Comparison of ENCODE assay signal across 24 cellular contexts in genomic region chr16:74100405-74101316, GRCh38.
DNase-seq lines count a peak whose midpoint lies in the region; ATAC-seq and TF ChIP-seq lines count a peak whose summit lies in the region.
"Had no signal": no experiment of that assay in that cellular context is flagged by ENCODE, and none has a peak within 500 bp of the region (broad histone marks: within the 10 kb centered on the region; RNA-seq: fewer than 3 reads in every experiment).

No MANE protein-coding gene starts in this region.

- ATAC-seq in GM19395 (IDR thresholded peaks at IDR 0.05; ENCODE audit: unreplicated experiment) = no peak
- ATAC-seq: activated T-cell treated with anti-CD3 and anti-CD28 coated beads, Interleukin-2, amount 50 U/mL, for 72 hours; lower lobe of right lung; psoas muscle had no signal

- H3K4me3 ChIP-seq in HAP-1 (no peak overlapping the region), ectodermal cell (ENCODE audit: insufficient read depth, low read depth, low read length) (no peak overlapping the region), neuron (ENCODE audit: low read length) (peak overlapping the region; percentile 8), smooth muscle cell (no peak overlapping the region)
- H3K4me3 ChIP-seq: lower lobe of right lung, psoas muscle, suprapubic skin, vagina had no signal

- H4K20me1 ChIP-seq in smooth muscle cell (ENCODE audit: low read depth) = no peaks in the 10 kb centered on the region

- peak overlapping the region; percentile 15 for H2AFZ ChIP-seq in neuron (ENCODE audit: low read depth, low read length)
- H2AFZ ChIP-seq in smooth muscle cell (ENCODE audit: low read depth) = no peak overlapping the region

- no peak overlapping the region for H3K9ac ChIP-seq in smooth muscle cell (ENCODE audit: low read depth)

- H3K4me2 ChIP-seq in smooth muscle cell = no peak overlapping the region

- no peaks in the 10 kb centered on the region for H3K79me2 ChIP-seq in smooth muscle cell (ENCODE audit: low read depth)

- WGBS in ectodermal cell, 2 experiments = 5 to 9% methylated on average over 6 of the region's 7 CpGs
- WGBS in smooth muscle cell (ENCODE audit: low lambda C conversion rate) = 21% methylated on average over 7 of the region's 7 CpGs

- TF ChIP-seq CTCF in smooth muscle cell (IDR thresholded peaks at IDR 0.05; ENCODE audit: borderline replicate concordance, insufficient read depth, poor library complexity, severe bottlenecking) = no peak

- H3K9me3 ChIP-seq in HAP-1 = peaks cover 4% of the 10 kb centered on the region; the same call in 1 of the 2 replicates
- no peaks in the 10 kb centered on the region for H3K9me3 ChIP-seq in ectodermal cell (ENCODE audit: control insufficient read depth, low read length)
- H3K9me3 ChIP-seq in neuron (ENCODE audit: low read length) = no peaks in the 10 kb centered on the region
- H3K9me3 ChIP-seq in smooth muscle cell (replicated peaks; ENCODE audit: low read depth) = no peaks in the 10 kb centered on the region
- H3K9me3 ChIP-seq: lower lobe of right lung, neutrophil, psoas muscle, suprapubic skin, vagina had no signal

- in situ Hi-C loops in HAP-1 (cut with MboI; ENCODE audit: low sequenced_read_pairs) = no loop called here

- H3K4me1 ChIP-seq in HAP-1 (peaks cover 48% of the 10 kb centered on the region), ectodermal cell (ENCODE audit: control insufficient read depth, insufficient read depth, low read length) (peaks cover 40% of the 10 kb centered on the region), neuron (ENCODE audit: insufficient read depth, low read length) (peaks cover 37% of the 10 kb centered on the region), smooth muscle cell (ENCODE audit: low read depth) (peaks cover 22% of the 10 kb centered on the region)
- H3K4me1 ChIP-seq: lower lobe of right lung, psoas muscle, suprapubic skin, vagina had no signal

- H3F3A ChIP-seq in smooth muscle cell (ENCODE audit: low read depth) = no peaks in the 10 kb centered on the region

- H3K36me3 ChIP-seq in HAP-1 (replicated peaks) (no peaks in the 10 kb centered on the region), ectodermal cell (ENCODE audit: control insufficient read depth, insufficient read depth, low read length) (no peaks in the 10 kb centered on the region), neuron (ENCODE audit: insufficient read depth, low read length) (no peaks in the 10 kb centered on the region), smooth muscle cell (ENCODE audit: low read depth) (no peaks in the 10 kb centered on the region)
- H3K36me3 ChIP-seq: lower lobe of right lung, neutrophil, suprapubic skin, vagina had no signal

- peak; percentile 66 to 78 for DNase-seq in HAP-1 (ENCODE audit: low spot score in 2 of 2)
- peak; percentile 19 for DNase-seq in NCI-H2081 treated with DMSO at 0.1 percent for 48 hours (lab: John Stamatoyannopoulos, UW)
- DNase-seq in smooth muscle cell (lab: John Stamatoyannopoulos, UW; ENCODE audit: unreplicated experiment) = no peak
- DNase-seq in stimulated activated naive CD4-positive, alpha-beta T cell (lab: John Stamatoyannopoulos, UW) = no peak
- DNase-seq: activated T-cell treated with anti-CD3 and anti-CD28 coated beads, Interleukin-2, amount 50 U/mL, for 72 hours; aorta; caudate nucleus; DMS 273 treated with DMSO at 0.1 percent for 48 hours; foreskin fibroblast; KG1; kidney; lower lobe of right lung; NCI-H2029; OCI-M1; psoas muscle; Right ventricle myocardium superior; stimulated activated CD4-positive, alpha-beta T cell treated with anti-CD3 and anti-CD28 coated beads, Interleukin-1b, Interleukin-23, amount 100 ng/mL, for 48 hours had no signal

- H3K27me3 ChIP-seq in HAP-1 (ENCODE audit: low read depth) (no peaks in the 10 kb centered on the region), ectodermal cell (ENCODE audit: control insufficient read depth, insufficient read depth, low read length, poor library complexity, severe bottlenecking) (no peaks in the 10 kb centered on the region), neuron (ENCODE audit: insufficient read depth, low read length) (no peaks in the 10 kb centered on the region), smooth muscle cell (ENCODE audit: low read depth) (peaks cover 24% of the 10 kb centered on the region)
- H3K27me3 ChIP-seq: neutrophil, suprapubic skin, vagina had no signal

- peak overlapping the region; percentile 65 for H3K27ac ChIP-seq in ectodermal cell (ENCODE audit: insufficient read depth, low read depth, low read length, poor library complexity, severe bottlenecking)
- H3K27ac ChIP-seq in smooth muscle cell (ENCODE audit: low read depth) = no peak overlapping the region
- H3K27ac ChIP-seq: epithelial cell of prostate, lower lobe of right lung, neutrophil, psoas muscle, suprapubic skin, vagina had no signal

Comparison
In these comparisons a context has a peak if more than half of its experiments do, and no peak if none do; other contexts are left out.
1. DNase-seq: peak in HAP-1 (2 of 2) and NCI-H2081 treated with DMSO at 0.1 percent for 48 hours (single experiment); none in smooth muscle cell (single experiment) and stimulated activated naive CD4-positive, alpha-beta T cell (0 of 6).